Comparison of ENCODE assay signal across 15 cellular contexts in the genomic region with DNA sequence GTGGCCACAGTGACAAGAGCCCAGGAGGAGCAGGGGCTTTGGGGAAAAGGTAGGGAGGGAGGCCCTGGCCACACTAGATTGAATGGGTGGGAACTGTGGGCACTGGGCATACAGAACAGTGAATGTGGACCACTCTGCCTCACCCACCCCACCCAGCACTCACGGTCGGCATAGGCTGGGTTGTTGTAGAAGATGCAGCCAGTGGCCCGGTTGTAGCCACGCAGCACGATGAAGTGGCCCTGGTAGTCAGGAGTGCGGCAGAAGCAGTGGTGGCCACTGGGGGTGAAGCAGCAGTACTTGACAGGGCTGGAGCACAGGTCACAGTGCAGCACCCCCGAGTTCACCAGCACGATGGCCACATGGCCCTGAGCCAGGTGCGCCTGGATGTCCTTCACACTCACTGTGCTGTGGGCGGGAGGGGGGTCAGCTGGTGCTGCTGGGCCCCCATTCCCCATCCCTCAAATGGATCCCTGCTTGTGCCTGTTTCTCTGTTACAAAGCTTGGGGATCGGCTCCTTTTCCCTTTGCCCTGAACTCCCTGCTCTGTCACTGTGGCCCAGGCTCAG. TPM values are rescaled to one million over a fixed set of nuclear protein-coding genes. Genes with fewer than 3 reads are reported as not detected.
"Had no signal": no experiment of that assay in that cellular context is flagged by ENCODE, and none has a peak within 500 bp of the region (broad histone marks: within the 10 kb centered on the region; RNA-seq: fewer than 3 reads in every experiment).

No MANE protein-coding gene starts in this region.

- H3K27ac Mint-ChIP-seq: nephron, type B pancreatic cell, WTC11 had no signal

- H3K27me3 Mint-ChIP-seq: type B pancreatic cell had no signal

- DNase-seq: activated CD4-positive, alpha-beta T cell treated with anti-CD3 and anti-CD28 coated beads for 48 hours; activated naive CD4-positive, alpha-beta T cell treated with Interleukin-2 at 50 U/mL for 16 hours; central memory CD4-positive, alpha-beta T cell; cortex of kidney; effector memory CD4-positive, alpha-beta T cell; kidney glomerular epithelial cell; SK-N-SH; stimulated activated CD4-positive, alpha-beta T cell treated with anti-CD3 and anti-CD28 coated beads, Interleukin-15, amount 100 ng/mL, for 24 hours; stimulated activated CD4-positive, alpha-beta T cell treated with anti-CD3 and anti-CD28 coated beads, Interleukin-4, amount 100 ng/mL, for 4 hours; T-helper 1 cell had no signal

- H3K9ac ChIP-seq: SK-N-SH had no signal

- H3K4me2 ChIP-seq: SK-N-SH had no signal

- H3K4me3 Mint-ChIP-seq: nephron, type B pancreatic cell, WTC11 had no signal

- H3K27ac ChIP-seq: epithelial cell of prostate had no signal

- H3K9me3 ChIP-seq: SK-N-SH had no signal

- ATAC-seq: WTC11 had no signal

- H3K4me1 Mint-ChIP-seq: WTC11 had no signal

- H3K9me3 Mint-ChIP-seq: nephron, type B pancreatic cell, WTC11 had no signal

RNA-seq across cellular contexts. Expression of a gene that starts 48.6 kb away (rescaled TPM):
- total RNA-seq: osteocyte had no signal
